8 cellular contexts compared by ENCODE assay signal in genomic region chr7:100887186-100887954, GRCh38. TPM values are rescaled to one million over a fixed set of nuclear protein-coding genes. Genes with fewer than 3 reads are reported as not detected.
A peak's percentile ranks its signal among the peaks of the same experiment; 100 is the strongest.
DNase-seq lines count a peak whose midpoint lies in the region; ATAC-seq and TF ChIP-seq lines count a peak whose summit lies in the region.

No MANE protein-coding gene starts in this region.

- intact Hi-C loops in left lung (cut with DNase I) (no loop called here), dorsolateral prefrontal cortex (cut with DNase I) (no loop called here)

- CTCF ChIA-PET in activated CD4-positive, alpha-beta memory T cell treated with anti-CD3 and anti-CD28 coated beads, Interleukin-2, amount 10 ng/mL, durations not matched to agents 7 days and 5 days (lab: Charles Lee) = interaction anchor here (0.7 to 1.8 kb wide), 6 partner anchors 9 to 257 kb away, joined by 3 to 9 read pairs (median 5); partner anchors contain the start of genes POP7, SLC12A9 and SRRT

- no peak overlapping the region for H3K4me2 ChIP-seq in MM.1S (ENCODE audit: low read depth, low read length)

- H3K36me3 ChIP-seq in left lung (peaks cover 4 to 64% of the 10 kb centered on the region in 2 donors), MM.1S (replicated peaks; ENCODE audit: insufficient read depth, low read length) (peaks cover 42% of the 10 kb centered on the region)

- TF ChIP-seq CTCF in C4-2B (conservative IDR thresholded peaks at IDR 0.05) (no peak), left lung (IDR thresholded peaks at IDR 0.05) (no peak), dorsolateral prefrontal cortex (IDR thresholded peaks at IDR 0.05 in 54 of 56, conservative IDR thresholded peaks at IDR 0.05 in 2 of 56; ENCODE audit: low read depth in 1 of 56, partially characterized antibody in 56 of 56) (no peak), MM.1S (IDR thresholded peaks at IDR 0.05; ENCODE audit: low read length) (no peak)

- no peaks in the 10 kb centered on the region for H3K9me3 Mint-ChIP-seq in IgD-negative memory B cell
- H3K9me3 Mint-ChIP-seq in activated CD4-positive, alpha-beta memory T cell treated with anti-CD3 and anti-CD28 coated beads, Interleukin-2, amount 10 ng/mL, durations not matched to agents 7 days and 5 days = no peaks in the 10 kb centered on the region

- H4K20me1 ChIP-seq in MM.1S (ENCODE audit: insufficient read depth, low read length) = no peaks in the 10 kb centered on the region

- H2AFZ ChIP-seq in MM.1S (ENCODE audit: low read length) = no peak overlapping the region

- H3K36me3 Mint-ChIP-seq in IgD-negative memory B cell = peaks cover 13% of the 10 kb centered on the region
- peaks cover 62% of the 10 kb centered on the region for H3K36me3 Mint-ChIP-seq in activated CD4-positive, alpha-beta memory T cell treated with anti-CD3 and anti-CD28 coated beads, Interleukin-2, amount 10 ng/mL, durations not matched to agents 7 days and 5 days (ENCODE audit: low read depth)

- peaks cover 31 to 38% (median 32%) of the 10 kb centered on the region in 3 donors for H3K4me1 Mint-ChIP-seq in IgD-negative memory B cell
- H3K4me1 Mint-ChIP-seq in activated CD4-positive, alpha-beta memory T cell treated with anti-CD3 and anti-CD28 coated beads, Interleukin-2, amount 10 ng/mL, durations not matched to agents 7 days and 5 days = peaks cover 69% of the 10 kb centered on the region

- H3K27ac ChIP-seq in C4-2B (peak overlapping the region; percentile 98), left lung (peak overlapping the region; percentile 8 to 71), dorsolateral prefrontal cortex (peak overlapping the region in 7 of 59 donors; percentile 8 to 55 (median 30)), MM.1S (ENCODE audit: low read length) (no peak overlapping the region)

- H3K27ac Mint-ChIP-seq in IgD-negative memory B cell = peak overlapping the region; percentile 93 to 96 (median 95)
- peak overlapping the region; percentile 95 for H3K27ac Mint-ChIP-seq in activated CD4-positive, alpha-beta memory T cell treated with anti-CD3 and anti-CD28 coated beads, Interleukin-2, amount 10 ng/mL, durations not matched to agents 7 days and 5 days

- POLR2A ChIA-PET in activated CD4-positive, alpha-beta memory T cell treated with anti-CD3 and anti-CD28 coated beads, Interleukin-2, amount 10 ng/mL, durations not matched to agents 7 days and 5 days (lab: Charles Lee) = interaction anchor here (0.7 to 7.4 kb wide), 7 partner anchors 11 to 301 kb away, joined by 3 to 251 read pairs (median 5); partner anchors contain the start of genes FBXO24, LRCH4, MOSPD3 and POP7

- H3F3A ChIP-seq in MM.1S (ENCODE audit: insufficient read depth, low read length) = peaks cover 12% of the 10 kb centered on the region; the same call in 1 of the 2 replicates

- peak overlapping the region; percentile 72 to 96 (median 93) for H3K4me3 Mint-ChIP-seq in IgD-negative memory B cell
- peak overlapping the region; percentile 78 for H3K4me3 Mint-ChIP-seq in activated CD4-positive, alpha-beta memory T cell treated with anti-CD3 and anti-CD28 coated beads, Interleukin-2, amount 10 ng/mL, durations not matched to agents 7 days and 5 days

- no peaks in the 10 kb centered on the region for H3K9me3 ChIP-seq in left lung
- H3K9me3 ChIP-seq in MM.1S (replicated peaks; ENCODE audit: insufficient read depth, low read length) = no peaks in the 10 kb centered on the region

- peaks cover 13% of the 10 kb centered on the region for H3K27me3 Mint-ChIP-seq in IgD-negative memory B cell
- H3K27me3 Mint-ChIP-seq in activated CD4-positive, alpha-beta memory T cell treated with anti-CD3 and anti-CD28 coated beads, Interleukin-2, amount 10 ng/mL, durations not matched to agents 7 days and 5 days = peaks cover 13% of the 10 kb centered on the region

- ATAC-seq in GM19467 (IDR thresholded peaks at IDR 0.05; ENCODE audit: unreplicated experiment) (peak; percentile 38), left lung (no peak)

- DNase-seq in activated CD4-positive, alpha-beta memory T cell treated with anti-CD3 and anti-CD28 coated beads, Interleukin-2, amount 10 ng/mL, durations not matched to agents 7 days and 5 days = peak; percentile 77
- peak in 1 of 2 donors; percentile 87 for DNase-seq in left lung
- DNase-seq in dorsolateral prefrontal cortex = no peak
- no peak for DNase-seq in NCI-H510A (lab: John Stamatoyannopoulos, UW)
- DNase-seq in MM.1S = no peak

- H3K4me3 ChIP-seq in left lung = no peak overlapping the region
- peak overlapping the region in 1 of 59 donors; percentile 2 for H3K4me3 ChIP-seq in dorsolateral prefrontal cortex
- H3K4me3 ChIP-seq in MM.1S (ENCODE audit: low read length) = no peak overlapping the region

- peaks cover 14% of the 10 kb centered on the region for H3K79me2 ChIP-seq in MM.1S (ENCODE audit: low read length)

- H3K9me2 ChIP-seq in MM.1S (replicated peaks; ENCODE audit: insufficient read depth, low read length) = no peaks in the 10 kb centered on the region

- peaks cover 25 to 42% of the 10 kb centered on the region in 2 donors for H3K4me1 ChIP-seq in left lung
- H3K4me1 ChIP-seq in MM.1S (ENCODE audit: low read length) = peaks cover 10% of the 10 kb centered on the region

- no peak overlapping the region for H3K9ac ChIP-seq in MM.1S (ENCODE audit: low read length)

- H3K27me3 ChIP-seq in left lung (peaks cover 0 to 24% of the 10 kb centered on the region in 2 donors), dorsolateral prefrontal cortex (no peaks in the 10 kb centered on the region), MM.1S (replicated peaks; ENCODE audit: insufficient read depth, low read length) (peaks cover 23% of the 10 kb centered on the region)

RNA-seq across cellular contexts. Expression of gene UFSP1, which starts 2.1 kb away (rescaled TPM):
- 2.5 TPM for polyA plus RNA-seq in IgD-negative memory B cell
- 1 to 10 TPM; 2.1 to 3.0 TPM for total RNA-seq in activated CD4-positive, alpha-beta memory T cell treated with anti-CD3 and anti-CD28 coated beads, Interleukin-2, amount 10 ng/mL, durations not matched to agents 7 days and 5 days
- total RNA-seq in left lung = 1 to 10 TPM; 1.8 to 4.4 TPM
- total RNA-seq in dorsolateral prefrontal cortex = 1 to 10 TPM in 118 of 120 experiments, under 1 TPM in 2; 0.51 to 5.4 (median 2.7) TPM

RNA-seq across cellular contexts. Expression of gene ACHE, which starts 8.3 kb away (rescaled TPM):
- not detected for polyA plus RNA-seq in IgD-negative memory B cell
- under 1 TPM in 1 of 2 experiments, not detected in 1; 0.13 TPM for total RNA-seq in activated CD4-positive, alpha-beta memory T cell treated with anti-CD3 and anti-CD28 coated beads, Interleukin-2, amount 10 ng/mL, durations not matched to agents 7 days and 5 days
- total RNA-seq in left lung (1 to 10 TPM; 2.4 to 3.3 TPM), dorsolateral prefrontal cortex (10 to 100 TPM; 14.4 to 57.3 (median 37.8) TPM)

RNA-seq across cellular contexts. Expression of gene SRRT, which starts 12.5 kb away (rescaled TPM):
- polyA plus RNA-seq in IgD-negative memory B cell = 79.7 TPM
- total RNA-seq in activated CD4-positive, alpha-beta memory T cell treated with anti-CD3 and anti-CD28 coated beads, Interleukin-2, amount 10 ng/mL, durations not matched to agents 7 days and 5 days = 100 to 1,000 TPM; 202 to 205 TPM
- total RNA-seq in left lung (100 to 1,000 TPM in 1 of 2 donors, 10 to 100 TPM in 1; 91.4 to 119 TPM), dorsolateral prefrontal cortex (100 to 1,000 TPM in 56 of 120 experiments, 10 to 100 TPM in 64; 60.4 to 142 (median 97.9) TPM)

RNA-seq across cellular contexts. Expression of gene TRIP6, which starts 20.2 kb away (rescaled TPM):
- 4.6 TPM for polyA plus RNA-seq in IgD-negative memory B cell
- 10 to 100 TPM; 28.9 to 30.1 TPM for total RNA-seq in activated CD4-positive, alpha-beta memory T cell treated with anti-CD3 and anti-CD28 coated beads, Interleukin-2, amount 10 ng/mL, durations not matched to agents 7 days and 5 days
- total RNA-seq in left lung = 10 to 100 TPM; 72.9 to 84.9 TPM
- total RNA-seq in dorsolateral prefrontal cortex = 10 to 100 TPM; 12.5 to 46.7 (median 23.4) TPM

RNA-seq across cellular contexts. Expression of gene SLC12A9, which starts 34.9 kb away (rescaled TPM):
- 11.4 TPM for polyA plus RNA-seq in IgD-negative memory B cell
- 10 to 100 TPM; 34.0 to 36.3 TPM for total RNA-seq in activated CD4-positive, alpha-beta memory T cell treated with anti-CD3 and anti-CD28 coated beads, Interleukin-2, amount 10 ng/mL, durations not matched to agents 7 days and 5 days
- 10 to 100 TPM; 35.7 to 49.9 TPM for total RNA-seq in left lung
- 10 to 100 TPM; 15.8 to 54.2 (median 30.1) TPM for total RNA-seq in dorsolateral prefrontal cortex
